Comparison of ENCODE assay signal across 8 cellular contexts in the genomic region with DNA sequence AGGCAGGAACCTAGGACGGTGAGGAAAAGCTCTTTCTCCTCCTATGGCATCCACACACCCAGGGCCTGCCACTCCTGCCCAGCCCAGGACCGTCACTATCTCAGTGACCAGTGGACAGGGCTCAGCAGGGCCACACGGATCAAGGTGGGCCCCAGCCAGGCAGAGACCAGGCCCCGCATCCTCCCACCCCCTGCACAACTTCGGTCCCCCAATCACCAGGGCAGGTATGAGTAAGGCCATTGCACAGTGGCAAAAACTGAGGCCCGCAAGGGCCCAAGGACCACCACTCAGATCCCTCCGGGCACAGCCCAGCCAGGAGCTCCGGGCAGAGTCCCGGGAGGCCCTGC. TPM values are rescaled to one million over a fixed set of nuclear protein-coding genes. Genes with fewer than 3 reads are reported as not detected.
DNase-seq lines count a peak whose midpoint lies in the region; ATAC-seq and TF ChIP-seq lines count a peak whose summit lies in the region.

No MANE protein-coding gene starts in this region.

- H3K9ac ChIP-seq in BLaER1 treated with 17β-estradiol and CSF1 and Interleukin-3, amounts not matched to agents 10 nM and 100 nM = peak overlapping the region; percentile 33 to 68 (median 59); a peak in 20 of 22 replicates
- peak overlapping the region; percentile 42 for H3K9ac ChIP-seq in NT2/D1 (ENCODE audit: insufficient read length, low read depth)

- peaks cover 31 to 53% (median 43%) of the 10 kb centered on the region in 10 experiments for H3K4me1 ChIP-seq in BLaER1 treated with 17β-estradiol and CSF1 and Interleukin-3, amounts not matched to agents 10 nM and 100 nM
- H3K4me1 ChIP-seq in NT2/D1 (ENCODE audit: insufficient read depth, insufficient read length) (peaks cover 8% of the 10 kb centered on the region), ovary (ENCODE audit: insufficient read depth) (peaks cover 2% of the 10 kb centered on the region)

- TF ChIP-seq CTCF in fibroblast of villous mesenchyme (IDR thresholded peaks at IDR 0.05; ENCODE audit: insufficient read depth, low read depth, low read length) (no peak), ovary (IDR thresholded peaks at IDR 0.05) (no peak), nephron progenitor cell (IDR thresholded peaks at IDR 0.05) (no peak)

- H3K27ac ChIP-seq in BLaER1 treated with 17β-estradiol and CSF1 and Interleukin-3, amounts not matched to agents 10 nM and 100 nM = peak overlapping the region in 10 of 11 experiments; percentile 37 to 61 (median 50); a peak in 16 of 22 replicates
- peak overlapping the region in 1 of 2 donors; percentile 41 for H3K27ac ChIP-seq in ovary

- H3K27me3 Mint-ChIP-seq in nephron progenitor cell (ENCODE audit: low read depth, poor library complexity) = peaks cover 20% of the 10 kb centered on the region

- 63 to 67% (median 64%) methylated on average over 9 of the region's 9 CpGs for whole genome bisulfite sequencing in ovary, 3 donors

- no peak overlapping the region for H3K27ac Mint-ChIP-seq in nephron progenitor cell

- H3K4me2 ChIP-seq in BLaER1 treated with 17β-estradiol and CSF1 and Interleukin-3, amounts not matched to agents 10 nM and 100 nM = peak overlapping the region; percentile 79 to 98 (median 90)

- no peak for DNase-seq in NT2/D1 (ENCODE audit: low read depth, low spot score)
- no peak for DNase-seq in fibroblast of villous mesenchyme (ENCODE audit: low read depth)
- DNase-seq in ovary = no peak
- DNase-seq in stimulated activated CD4-positive, alpha-beta T cell treated with anti-CD3 and anti-CD28 coated beads, Interleukin-2, amount 100 ng/mL, for 48 hours = no peak
- no peak for DNase-seq in nephron progenitor cell

- H3K36me3 Mint-ChIP-seq in nephron progenitor cell (ENCODE audit: low read depth) = no peaks in the 10 kb centered on the region

- H3K4me1 Mint-ChIP-seq in nephron progenitor cell = peaks cover 9% of the 10 kb centered on the region

- intact Hi-C loops in ovary (cut with DNase I) = loop anchor here (2.0 to 5.0 kb wide), 4 partner anchors 291 to 1381 kb away; partner anchors contain the start of genes ACADSB (in 1 of the 4) and IKZF5 (in 1 of the 4)

- no peak for TF ChIP-seq EP300 in ovary (IDR thresholded peaks at IDR 0.05)

- peak overlapping the region in 6 of 10 experiments; percentile 37 to 58 (median 48); a peak in 10 of 20 replicates for H3K4me3 ChIP-seq in BLaER1 treated with 17β-estradiol and CSF1 and Interleukin-3, amounts not matched to agents 10 nM and 100 nM
- H3K4me3 ChIP-seq in NT2/D1 (ENCODE audit: insufficient read length, low read depth) (no peak overlapping the region), fibroblast of villous mesenchyme (ENCODE audit: low read depth, low read length) (peak overlapping the region; percentile 51), ovary (peak overlapping the region; percentile 51)

- no peak overlapping the region for H3K4me3 Mint-ChIP-seq in nephron progenitor cell

- no peaks in the 10 kb centered on the region for H3K9me3 Mint-ChIP-seq in nephron progenitor cell

- no peaks in the 10 kb centered on the region for H4K20me1 ChIP-seq in BLaER1 treated with 17β-estradiol and CSF1 and Interleukin-3, amounts not matched to agents 10 nM and 100 nM

- no peaks in the 10 kb centered on the region for H3K27me3 ChIP-seq in BLaER1 treated with 17β-estradiol and CSF1 and Interleukin-3, amounts not matched to agents 10 nM and 100 nM
- H3K27me3 ChIP-seq in NT2/D1 (ENCODE audit: insufficient read depth, insufficient read length) = peaks cover 9% of the 10 kb centered on the region
- H3K27me3 ChIP-seq in ovary = no peaks in the 10 kb centered on the region

- H3K9me3 ChIP-seq in BLaER1 treated with 17β-estradiol and CSF1 and Interleukin-3, amounts not matched to agents 10 nM and 100 nM (replicated peaks in 1 of 11) = peaks cover 8 to 10% (median 9%) of the 10 kb centered on the region in 11 experiments
- H3K9me3 ChIP-seq in NT2/D1 (ENCODE audit: insufficient read depth, low read length) (peaks cover 10% of the 10 kb centered on the region; the same call in 1 of the 2 replicates), ovary (no peaks in the 10 kb centered on the region)

- H3K36me3 ChIP-seq in BLaER1 treated with 17β-estradiol and CSF1 and Interleukin-3, amounts not matched to agents 10 nM and 100 nM = peaks cover 0 to 4% (median 0%) of the 10 kb centered on the region in 11 experiments; a peak in 1 of 22 replicates
- no peaks in the 10 kb centered on the region for H3K36me3 ChIP-seq in NT2/D1 (ENCODE audit: insufficient read depth, insufficient read length, low read length)
- H3K36me3 ChIP-seq in ovary = no peaks in the 10 kb centered on the region

- ATAC-seq in GM21360 (IDR thresholded peaks at IDR 0.05; ENCODE audit: unreplicated experiment) (no peak), HG03565 (IDR thresholded peaks at IDR 0.05; ENCODE audit: unreplicated experiment) (no peak)

- TF ChIP-seq POLR2A in ovary (IDR thresholded peaks at IDR 0.05) = no peak

RNA-seq across cellular contexts. Expression of gene OAT, which starts 30.3 kb away (rescaled TPM):
- 164 and 224 TPM in 2 replicates for total RNA-seq in fibroblast of villous mesenchyme
- total RNA-seq in ovary = 100 to 1,000 TPM in 2 of 7 donors, 10 to 100 TPM in 5; 76.5 to 125 (median 94.5) TPM
- polyA plus RNA-seq in ovary = 100 to 1,000 TPM in 1 of 2 donors, 10 to 100 TPM in 1; 93.2 to 114 TPM
